ENCODE assay signal across 20 cellular contexts in genomic region chr5:135324160-135324559, GRCh38.
"Had no signal": no experiment of that assay in that cellular context is flagged by ENCODE, and none has a peak within 500 bp of the region (broad histone marks: within the 10 kb centered on the region; RNA-seq: fewer than 3 reads in every experiment).

No MANE protein-coding gene starts in this region.

- H3K27me3 ChIP-seq: left lung, right lobe of liver, transverse colon had no signal

- H3K9ac ChIP-seq: SK-N-SH had no signal

- H3K27me3 Mint-ChIP-seq: activated B cell treated with CpG ODN at 0.5 μM for 24 hours; activated CD4-positive, alpha-beta T cell treated with anti-CD3 and anti-CD28 coated beads, Interleukin-2, amount 10 ng/mL, durations not matched to agents 24 days and 14 days; brain; central memory CD8-positive, alpha-beta T cell; T-helper 17 cell had no signal

- H3K9me3 ChIP-seq: left lung, psoas muscle, right lobe of liver, SK-N-SH, transverse colon had no signal

- H3K4me2 ChIP-seq: SK-N-SH, smooth muscle cell had no signal

- DNase-seq: activated B cell treated with CpG ODN at 0.5 μM for 24 hours; activated CD4-positive, alpha-beta T cell treated with anti-CD3 and anti-CD28 coated beads, Interleukin-2, amount 10 ng/mL, durations not matched to agents 24 days and 14 days; activated T-cell treated with anti-CD3 and anti-CD28 coated beads, Interleukin-2, amount 50 U/mL, for 1 hour; amygdala; hippocampal formation; kidney; left lung; psoas muscle; SK-N-SH; stimulated activated naive CD8-positive, alpha-beta T cell treated with anti-CD3 and anti-CD28 coated beads, Interleukin-15, Interleukin-2, amounts not matched to agents 100 U/mL and 50 U/mL, for 24 hours; T-helper 17 cell; transverse colon had no signal

- H3K36me3 ChIP-seq: right lobe of liver, transverse colon had no signal

- H3K4me1 Mint-ChIP-seq: activated B cell treated with CpG ODN at 0.5 μM for 24 hours; central memory CD8-positive, alpha-beta T cell; neural crest cell had no signal

- H3K27ac Mint-ChIP-seq: activated B cell treated with CpG ODN at 0.5 μM for 24 hours; activated CD4-positive, alpha-beta T cell treated with anti-CD3 and anti-CD28 coated beads, Interleukin-2, amount 10 ng/mL, durations not matched to agents 24 days and 14 days; activated T-helper 2 cell treated with anti-CD3 and anti-CD28 coated beads, Interferon-gamma antibody, Interleukin-2, Interleukin-4, amounts not matched to agents 10 μg/mL and 5 μg/mL and 100 μg/mL, durations not matched to agents 14 hours and 24 hours and 36 hours; brain had no signal

- H3K27ac ChIP-seq: coronary artery, left lung, psoas muscle, transverse colon had no signal

- H3K9me3 Mint-ChIP-seq: activated B cell treated with CpG ODN at 0.5 μM for 24 hours; activated CD4-positive, alpha-beta T cell treated with anti-CD3 and anti-CD28 coated beads, Interleukin-2, amount 10 ng/mL, durations not matched to agents 24 days and 14 days; activated naive CD4-positive, alpha-beta T cell treated with anti-CD3 and anti-CD28 coated beads, Interleukin-2, amount 50 U/mL, for 72 hours; activated T-helper 2 cell treated with anti-CD3 and anti-CD28 coated beads, Interferon-gamma antibody, Interleukin-2, Interleukin-4, amounts not matched to agents 10 μg/mL and 5 μg/mL and 100 μg/mL, durations not matched to agents 14 hours and 24 hours and 36 hours; central memory CD8-positive, alpha-beta T cell; neural crest cell had no signal

- H3K4me1 ChIP-seq: left lung had no signal

- H3K4me3 Mint-ChIP-seq: activated B cell treated with CpG ODN at 0.5 μM for 24 hours; activated CD4-positive, alpha-beta T cell treated with anti-CD3 and anti-CD28 coated beads, Interleukin-2, amount 10 ng/mL, durations not matched to agents 24 days and 14 days; brain; central memory CD8-positive, alpha-beta T cell; neural crest cell; T-helper 17 cell had no signal

- ATAC-seq: left lung; psoas muscle; stimulated activated naive CD8-positive, alpha-beta T cell treated with anti-CD3 and anti-CD28 coated beads, Interleukin-15, Interleukin-2, amounts not matched to agents 100 U/mL and 50 U/mL, for 24 hours; T-helper 17 cell had no signal

- H3K36me3 Mint-ChIP-seq: activated naive CD4-positive, alpha-beta T cell treated with anti-CD3 and anti-CD28 coated beads, Interleukin-2, amount 50 U/mL, for 72 hours; brain had no signal

- H3K4me3 ChIP-seq: coronary artery, left lung, psoas muscle, smooth muscle cell, transverse colon had no signal
